26 cellular contexts compared by ENCODE assay signal in the genomic region with DNA sequence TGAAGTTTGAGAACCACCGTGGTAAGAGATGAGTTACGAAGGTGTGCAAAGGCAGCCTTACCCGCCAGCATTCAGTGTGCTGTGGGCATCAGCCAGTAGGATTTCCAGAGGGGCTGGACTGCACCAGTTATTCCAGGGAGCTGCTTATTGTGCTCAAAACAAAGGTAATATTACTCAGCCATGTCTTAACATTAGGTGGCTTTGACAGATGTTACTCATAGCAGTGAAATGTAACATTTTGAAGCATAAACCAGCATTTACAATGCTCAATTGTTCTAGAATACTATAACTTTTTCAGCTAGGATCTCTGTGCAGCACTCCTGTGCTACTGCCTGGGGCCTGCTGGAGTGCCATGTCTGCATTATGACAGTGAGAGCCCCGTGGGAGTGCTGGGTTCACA.
"Had no signal": no experiment of that assay in that cellular context is flagged by ENCODE, and none has a peak within 500 bp of the region (broad histone marks: within the 10 kb centered on the region; RNA-seq: fewer than 3 reads in every experiment).

No MANE protein-coding gene starts in this region.

- H3K36me3 ChIP-seq: brain microvascular endothelial cell, heart right ventricle, left lung, right lobe of liver, transverse colon, WERI-Rb-1 had no signal

- DNase-seq: activated CD4-positive, alpha-beta T cell treated with anti-CD3 and anti-CD28 coated beads for 48 hours; activated CD4-positive, alpha-beta T cell treated with anti-CD3 and anti-CD28 coated beads, Interleukin-2, amount 50 U/mL, for 48 hours; activated CD8-positive, alpha-beta memory T cell treated with anti-CD3 and anti-CD28 coated beads for 24 hours; activated effector memory CD4-positive, alpha-beta T cell treated with Interleukin-2 at 50 U/mL for 16 hours; activated naive CD4-positive, alpha-beta T cell treated with anti-CD3 and anti-CD28 coated beads for 36 hours; activated naive CD8-positive, alpha-beta T cell treated with anti-CD3 and anti-CD28 coated beads, Interleukin-2, amount 10 ng/mL, durations not matched to agents 7 days and 5 days; brain microvascular endothelial cell; caudate nucleus; cortex of kidney; effector memory CD8-positive, alpha-beta T cell; foreskin fibroblast; heart right ventricle; kidney glomerular epithelial cell; left lung; mucosa of descending colon; right lobe of liver; stimulated activated CD4-positive, alpha-beta T cell treated with anti-CD3 and anti-CD28 coated beads, Interleukin-12 subunit alpha, Interleukin-12 subunit beta, amount 100 ng/mL, for 4 hours; stimulated activated CD4-positive, alpha-beta T cell treated with anti-CD3 and anti-CD28 coated beads, Interleukin-4, amount 100 ng/mL, for 1 hour; stimulated activated naive CD8-positive, alpha-beta T cell treated with anti-CD3 and anti-CD28 coated beads, Interleukin-15, Interleukin-2, amounts not matched to agents 100 U/mL and 50 U/mL, for 24 hours; T1000; testis; transverse colon; WERI-Rb-1 had no signal

- H3K9me3 ChIP-seq: heart right ventricle, left lung, mucosa of descending colon, right lobe of liver, testis, transverse colon had no signal

- H3K27ac ChIP-seq: brain microvascular endothelial cell, heart right ventricle, left lung, right lobe of liver, transverse colon, WERI-Rb-1 had no signal

- ATAC-seq: activated CD4-positive, CD25-positive, alpha-beta regulatory T cell treated with anti-CD3 and anti-CD28 coated beads, Interleukin-2, amount 50 U/mL, for 24 hours; effector memory CD8-positive, alpha-beta T cell; esophagus mucosa; heart right ventricle; left lung; mucosa of descending colon; right lobe of liver; stimulated activated naive CD8-positive, alpha-beta T cell treated with anti-CD3 and anti-CD28 coated beads, Interleukin-15, Interleukin-2, amounts not matched to agents 100 U/mL and 50 U/mL, for 24 hours had no signal

- H3K4me3 ChIP-seq: heart right ventricle, left lung, lung, mucosa of descending colon, right lobe of liver, testis, transverse colon had no signal

- H3K4me1 ChIP-seq: left lung, right lobe of liver, testis, transverse colon had no signal
